Comparison of ENCODE assay signal across 9 cellular contexts in genomic region chr2:42754021-42754775, GRCh38. TPM values are rescaled to one million over a fixed set of nuclear protein-coding genes. Genes with fewer than 3 reads are reported as not detected.
DNase-seq lines count a peak whose midpoint lies in the region; ATAC-seq and TF ChIP-seq lines count a peak whose summit lies in the region.
"Had no signal": no experiment of that assay in that cellular context is flagged by ENCODE, and none has a peak within 500 bp of the region (broad histone marks: within the 10 kb centered on the region; RNA-seq: fewer than 3 reads in every experiment).

No MANE protein-coding gene starts in this region.

- TF ChIP-seq POLR2A in body of pancreas (IDR thresholded peaks at IDR 0.05): no peak
- no peak for TF ChIP-seq POLR2A in testis (IDR thresholded peaks at IDR 0.05)

- no peaks in the 10 kb centered on the region for H3K36me3 ChIP-seq in body of pancreas (replicated peaks in 1 of 2; ENCODE audit: insufficient read depth in 1 of 2, low read depth in 2 of 2)
- no peaks in the 10 kb centered on the region for H3K36me3 ChIP-seq in testis (ENCODE audit: low read depth, missing control alignments)
- no peaks in the 10 kb centered on the region for H3K36me3 ChIP-seq in CD8-positive, alpha-beta memory T cell (ENCODE audit: insufficient read depth, low read length)

- H3K27me3 ChIP-seq in body of pancreas: no peaks in the 10 kb centered on the region
- no peaks in the 10 kb centered on the region for H3K27me3 ChIP-seq in testis
- no peaks in the 10 kb centered on the region for H3K27me3 ChIP-seq in CD8-positive, alpha-beta memory T cell (ENCODE audit: insufficient read depth, low read length, poor library complexity, severe bottlenecking)

- no peaks in the 10 kb centered on the region for H3K27me3 Mint-ChIP-seq in CD8-positive, alpha-beta memory T cell

- peak overlapping the region in 3 of 8 donors; percentile 38 to 42 (median 39) for H3K27ac Mint-ChIP-seq in CD8-positive, alpha-beta memory T cell

- TF ChIP-seq CTCF in body of pancreas (IDR thresholded peaks at IDR 0.05) (no peak), testis (IDR thresholded peaks at IDR 0.05) (no peak)

- H3K4me3 Mint-ChIP-seq in CD8-positive, alpha-beta memory T cell: peak overlapping the region in 1 of 7 donors; percentile 1

- H3K4me1 ChIP-seq in body of pancreas (peaks cover 39% of the 10 kb centered on the region), testis (peaks cover 19% of the 10 kb centered on the region)
- no peaks in the 10 kb centered on the region for H3K4me1 ChIP-seq in CD8-positive, alpha-beta memory T cell (ENCODE audit: insufficient read depth, low read length)

- CTCF ChIA-PET in CD8-positive, alpha-beta memory T cell (lab: Charles Lee): no interaction called here

- POLR2A ChIA-PET in CD8-positive, alpha-beta memory T cell (lab: Charles Lee): no interaction called here

- ATAC-seq in HG03175 (IDR thresholded peaks at IDR 0.05; ENCODE audit: unreplicated experiment) (peak; percentile 83), body of pancreas (peak; percentile 60), sciatic nerve (peak; percentile 43)

- no peaks in the 10 kb centered on the region for H3K9me3 ChIP-seq in body of pancreas
- no peaks in the 10 kb centered on the region for H3K9me3 ChIP-seq in testis
- no peaks in the 10 kb centered on the region for H3K9me3 ChIP-seq in CD8-positive, alpha-beta memory T cell (ENCODE audit: low read length)

- no peaks in the 10 kb centered on the region for H3K4me1 Mint-ChIP-seq in CD8-positive, alpha-beta memory T cell

- DNase-seq in NCI-H187 (lab: John Stamatoyannopoulos, UW) (peak; percentile 11 to 20), NCI-H187 treated with DMSO at 0.1 percent for 48 hours (lab: John Stamatoyannopoulos, UW) (no peak), body of pancreas (peak; percentile 51 to 81 (median 74)), sciatic nerve (ENCODE audit: low spot score) (no peak), kidney tubule cell (ENCODE audit: low spot score) (no peak), testis (no peak)
- DNase-seq in CD8-positive, alpha-beta memory T cell: no peak

- H3K27ac ChIP-seq in body of pancreas (peak overlapping the region; percentile 60 to 70 (median 68)), testis (peak overlapping the region in 1 of 2 donors; percentile 6)
- H3K27ac ChIP-seq in CD8-positive, alpha-beta memory T cell (ENCODE audit: low read depth, low read length): no peak overlapping the region

- peaks cover 0 to 38% (median 30%) of the 10 kb centered on the region in 3 donors for H3K36me3 Mint-ChIP-seq in CD8-positive, alpha-beta memory T cell

- H3K9me3 Mint-ChIP-seq in CD8-positive, alpha-beta memory T cell: no peaks in the 10 kb centered on the region

- 37 to 51% methylated on average over 8 to 11 of the region's 11 CpGs for WGBS in body of pancreas, 2 donors
- WGBS in testis, 2 donors: 41 to 61% methylated on average over 4 to 11 of the region's 11 CpGs

- intact Hi-C loops in body of pancreas (cut with DNase I): no loop called here
- intact Hi-C loops in sciatic nerve (cut with DNase I): no loop called here
- intact Hi-C loops in testis (cut with DNase I; ENCODE audit: low total_unique reads): no loop called here

- H3K4me3 ChIP-seq in body of pancreas (no peak overlapping the region), testis (no peak overlapping the region)
- H3K4me3 ChIP-seq in CD8-positive, alpha-beta memory T cell (ENCODE audit: low read length): no peak overlapping the region

RNA-seq across cellular contexts. Expression of gene OXER1, which starts 9.7 kb away (rescaled TPM):
- total RNA-seq in body of pancreas (1 to 10 TPM; 4.7 to 6.9 TPM), sciatic nerve (2.8 TPM), testis (1 to 10 TPM; 1.3 to 2.0 TPM)
- 1.3 TPM for polyA plus RNA-seq in testis (ENCODE audit: insufficient read depth, low read depth, low replicate concordance)
- under 1 TPM in 1 of 2 experiments, not detected in 1; 0.11 TPM for total RNA-seq in CD8-positive, alpha-beta memory T cell
- polyA plus RNA-seq in CD8-positive, alpha-beta memory T cell: 0.15 TPM
- total RNA-seq: epithelial cell of proximal tubule had no signal

RNA-seq across cellular contexts. Expression of gene HAAO, which starts 38.2 kb away (rescaled TPM):
- total RNA-seq in body of pancreas (10 to 100 TPM; 30.3 to 30.9 TPM), sciatic nerve (14.3 TPM), testis (1 to 10 TPM; 3.2 to 5.3 TPM)
- polyA plus RNA-seq in testis (ENCODE audit: insufficient read depth, low read depth, low replicate concordance): 6.0 TPM
- total RNA-seq in CD8-positive, alpha-beta memory T cell: under 1 TPM; 0.27 to 0.35 TPM
- polyA plus RNA-seq in CD8-positive, alpha-beta memory T cell: not detected

Comparison
In these comparisons a context has a peak if more than half of its experiments do, and no peak if none do; other contexts are left out.
1. DNase-seq: peak in NCI-H187 (2 of 2) and body of pancreas (4 of 4); none in NCI-H187 treated with DMSO at 0.1 percent for 48 hours (single experiment), sciatic nerve (single experiment), kidney tubule cell (single experiment), testis (single experiment) and CD8-positive, alpha-beta memory T cell (0 of 5).
2. Peak in every context shown above with its lines, with median percentiles within 50 percentile points of each other: ATAC-seq.